Comparison of ENCODE assay signal across 21 cellular contexts in genomic region chr16:87795336-87795735, GRCh38.
"Had no signal": no experiment of that assay in that cellular context is flagged by ENCODE, and none has a peak within 500 bp of the region (broad histone marks: within the 10 kb centered on the region; RNA-seq: fewer than 3 reads in every experiment).

No MANE protein-coding gene starts in this region.

- DNase-seq: KBM-7, MV-4-11, NCI-H1048, NCI-H1105 treated with DMSO at 0.1 percent for 48 hours, NCI-H1417 treated with DMSO at 0.1 percent for 48 hours, NCI-H146, NCI-H1694 treated with DMSO at 0.1 percent for 48 hours, NCI-H1930, NCI-H2081, NCI-H2107, NCI-H2227 treated with DMSO at 0.1 percent for 48 hours, NCI-H524, NCI-H526 treated with DMSO at 0.1 percent for 48 hours, NCI-H774, RPMI8226, SHP77, SK-N-SH, SW 1271 had no signal

- FAIRE-seq: HTR-8/SVneo, RCC 7860 had no signal

- H3K4me2 ChIP-seq: SK-N-SH had no signal

- H3K9ac ChIP-seq: SK-N-SH had no signal

- H3K9me3 ChIP-seq: SK-N-SH had no signal

- H3K27ac ChIP-seq: HL-60 had no signal
